Comparison of ENCODE assay signal across 9 cellular contexts in genomic region chr6:71190809-71191208, GRCh38.
A peak's percentile ranks its signal among the peaks of the same experiment; 100 is the strongest.
DNase-seq lines count a peak whose midpoint lies in the region; ATAC-seq and TF ChIP-seq lines count a peak whose summit lies in the region.
"Had no signal": no experiment of that assay in that cellular context is flagged by ENCODE, and none has a peak within 500 bp of the region (broad histone marks: within the 10 kb centered on the region; RNA-seq: fewer than 3 reads in every experiment).

No MANE protein-coding gene starts in this region.

- H3K27ac ChIP-seq in heart left ventricle (no peak overlapping the region), Peyer's patch (no peak overlapping the region), upper lobe of left lung (no peak overlapping the region)

- WGBS in heart left ventricle, 4 donors = 16 to 28% (median 22%) methylated on average over 3 of the region's 3 CpGs
- 13 to 22% methylated on average over 3 of the region's 3 CpGs for WGBS in upper lobe of left lung, 2 donors

- TF ChIP-seq EP300 in upper lobe of left lung (IDR thresholded peaks at IDR 0.05) = no peak

- DNase-seq in heart left ventricle = no peak
- no peak for DNase-seq in cardiac septum (ENCODE audit: low spot score)
- no peak for DNase-seq in Peyer's patch
- peak; percentile 58 for DNase-seq in fibroblast of mammary gland (ENCODE audit: low read depth)
- no peak for DNase-seq in upper lobe of left lung
- DNase-seq in HK-2 (ENCODE audit: unreplicated experiment) = no peak
- no peak for DNase-seq in activated CD4-positive, alpha-beta T cell treated with anti-CD3 and anti-CD28 coated beads, Interleukin-2, amount 50 U/mL, for 4 hours
- DNase-seq: stimulated activated CD4-positive, alpha-beta T cell treated with anti-CD3 and anti-CD28 coated beads, Interleukin-1b, Interleukin-23, amount 100 ng/mL, for 48 hours had no signal

- H3K4me3 ChIP-seq in heart left ventricle (no peak overlapping the region), Peyer's patch (no peak overlapping the region), fibroblast of mammary gland (ENCODE audit: control insufficient read depth, low read depth, low read length) (no peak overlapping the region), upper lobe of left lung (no peak overlapping the region)

- TF ChIP-seq CTCF in heart left ventricle (IDR thresholded peaks at IDR 0.05) (peak in 11 of 12 donors; percentile 35 to 58 (median 43)), Peyer's patch (IDR thresholded peaks at IDR 0.05) (peak in 5 of 6 experiments; percentile 26 to 47 (median 35)), fibroblast of mammary gland (conservative IDR thresholded peaks at IDR 0.05; ENCODE audit: control insufficient read depth, insufficient read depth, low read depth, low read length) (peak; percentile 40), upper lobe of left lung (IDR thresholded peaks at IDR 0.05) (peak in 4 of 6 experiments; percentile 21 to 34 (median 30))

- H3K9me3 ChIP-seq in heart left ventricle (no peaks in the 10 kb centered on the region), Peyer's patch (no peaks in the 10 kb centered on the region), upper lobe of left lung (no peaks in the 10 kb centered on the region)

- intact Hi-C loops in heart left ventricle (cut with DNase I) = loop anchor here in 9 of 10 donors (1.0 to 10.0 kb wide), 9 partner anchors 94 to 321 kb away; partner anchors contain the start of gene OGFRL1 (in 1 of the 9)
- intact Hi-C loops in cardiac septum (cut with DNase I) = no loop called here

- ATAC-seq in heart left ventricle (no peak), upper lobe of left lung (ENCODE audit: low FRiP score in 2 of 2) (no peak), HG02938 (IDR thresholded peaks at IDR 0.05; ENCODE audit: unreplicated experiment) (no peak)

- TF ChIP-seq POLR2A in heart left ventricle (IDR thresholded peaks at IDR 0.05) (no peak), Peyer's patch (IDR thresholded peaks at IDR 0.05) (no peak), upper lobe of left lung (IDR thresholded peaks at IDR 0.05) (no peak)

- H3K4me1 ChIP-seq in heart left ventricle (peaks cover 0 to 6% (median 0%) of the 10 kb centered on the region in 12 donors), Peyer's patch (no peaks in the 10 kb centered on the region), upper lobe of left lung (no peaks in the 10 kb centered on the region)

- H3K36me3 ChIP-seq in heart left ventricle (no peaks in the 10 kb centered on the region), Peyer's patch (no peaks in the 10 kb centered on the region), upper lobe of left lung (no peaks in the 10 kb centered on the region)

- no peaks in the 10 kb centered on the region for H3K27me3 ChIP-seq in heart left ventricle
- no peaks in the 10 kb centered on the region for H3K27me3 ChIP-seq in Peyer's patch
- no peaks in the 10 kb centered on the region for H3K27me3 ChIP-seq in upper lobe of left lung
